Comparison of ENCODE assay signal across 7 cellular contexts in genomic region chr5:149268928-149269557, GRCh38. TPM values are rescaled to one million over a fixed set of nuclear protein-coding genes. Genes with fewer than 3 reads are reported as not detected.
A peak's percentile ranks its signal among the peaks of the same experiment; 100 is the strongest.
DNase-seq lines count a peak whose midpoint lies in the region; ATAC-seq, FAIRE-seq and TF ChIP-seq lines count a peak whose summit lies in the region.

No MANE protein-coding gene starts in this region.

- ATAC-seq in DND-41 (ENCODE audit: insufficient read depth, low read depth) (peak; percentile 77), K562 (peak; percentile 82), HepG2 (no peak), GM18498 (IDR thresholded peaks at IDR 0.05; ENCODE audit: unreplicated experiment) (no peak)

- TF ChIP-seq CTCF in DND-41 (IDR thresholded peaks at IDR 0.05; ENCODE audit: borderline replicate concordance, extremely low read depth, low read length, poor library complexity, severe bottlenecking), result peak; percentile 78
- peak; percentile 62 to 83 (median 72); a peak in 5 of 6 replicates for TF ChIP-seq CTCF in K562 (IDR thresholded peaks at IDR 0.05 in 2 of 3, conservative IDR thresholded peaks at IDR 0.05 in 1 of 3; ENCODE audit: insufficient read depth in 2 of 3, low read depth in 1 of 3, low read length in 3 of 3)
- peak; percentile 71 for TF ChIP-seq CTCF in HepG2 (CRISPR knock-in tag; IDR thresholded peaks at IDR 0.05)

- H3K79me2 ChIP-seq in DND-41 (ENCODE audit: insufficient read depth, low read length) (no peaks in the 10 kb centered on the region), K562 (ENCODE audit: control insufficient read depth, insufficient read depth, low read length) (no peaks in the 10 kb centered on the region), HepG2 (ENCODE audit: insufficient read depth, low read length) (no peaks in the 10 kb centered on the region)

- H3K36me3 ChIP-seq in DND-41 (ENCODE audit: insufficient read depth, low read length) (no peaks in the 10 kb centered on the region), K562 (ENCODE audit: control insufficient read depth, insufficient read depth, low read length) (no peaks in the 10 kb centered on the region), HepG2 (replicated peaks in 1 of 2; ENCODE audit: control insufficient read depth in 1 of 2, insufficient read depth in 2 of 2, low read length in 2 of 2) (no peaks in the 10 kb centered on the region)

- in situ Hi-C loops in K562 (cut with MboI) (loop anchor here (5.0 to 25.0 kb wide), 2 partner anchors 532 to 832 kb away; no protein-coding TSS in a partner anchor), HepG2 (cut with HindIII; ENCODE audit: extremely low pct_ligation_motif_present, low pct_unique_long_range_greater_than_20kb) (loop anchor here (10.0 kb wide), 1 partner anchor 534 kb away; no protein-coding TSS in a partner anchor)

- WGBS in K562 (ENCODE audit: insufficient coverage, low coverage, missing lambda C conversion rate), result 2% methylated on average over 6 of the region's 6 CpGs
- WGBS in HepG2 (ENCODE audit: low lambda C conversion rate), result 26% methylated on average over 6 of the region's 6 CpGs

- TF ChIP-seq EP300 in K562 (IDR thresholded peaks at IDR 0.05; ENCODE audit: low read length) (no peak), HepG2 (IDR thresholded peaks at IDR 0.05; ENCODE audit: low read depth in 2 of 2, low read length in 2 of 2) (no peak), HepG2 (CRISPR knock-in tag; IDR thresholded peaks at IDR 0.05; ENCODE audit: borderline replicate concordance) (no peak)

- CTCF ChIA-PET in K562 (lab: Yijun Ruan, JAX; ENCODE audit: low intra/inter-chr PET ratio), result interaction anchor here (0.6 to 1.4 kb wide), 8 partner anchors 111 to 825 kb away, joined by 3 to 10 read pairs (median 4); partner anchors contain the start of gene ABLIM3
- CTCF ChIA-PET in HepG2 (lab: Yijun Ruan, JAX; ENCODE audit: low intra/inter-chr PET ratio, low total read pairs), result interaction anchor here (0.9 to 1.8 kb wide), 5 partner anchors 128 to 535 kb away, joined by 3 to 7 read pairs (median 4); partner anchors contain the start of gene ABLIM3

- BruUV-seq in K562 (replicated peaks; lab: Mats Ljungman, UMichigan), result no TSS peak
- BruUV-seq in HepG2 (replicated peaks; lab: Mats Ljungman, UMichigan), result no TSS peak

- H3K27me3 ChIP-seq in DND-41 (ENCODE audit: insufficient read depth, low read length, poor library complexity) (no peaks in the 10 kb centered on the region), K562 (ENCODE audit: control insufficient read depth in 2 of 2, insufficient read depth in 2 of 2, low read length in 2 of 2) (peaks cover 12 to 48% of the 10 kb centered on the region in 2 experiments; a peak in 3 of 5 replicates), HepG2 (ENCODE audit: control insufficient read depth in 1 of 2, insufficient read depth in 2 of 2, low read length in 2 of 2) (peaks cover 7 to 23% of the 10 kb centered on the region in 2 experiments)

- FAIRE-seq in K562 (lab: Jason Lieb, UNC) (peak; percentile 92), HepG2 (lab: Jason Lieb, UNC) (peak; percentile 87)

- H3K9ac ChIP-seq in DND-41 (ENCODE audit: low read depth, low read length) (no peak overlapping the region), K562 (ENCODE audit: insufficient read depth in 1 of 2, low read depth in 2 of 2, low read length in 2 of 2) (no peak overlapping the region), HepG2 (ENCODE audit: insufficient read depth, low read depth, low read length) (no peak overlapping the region)

- no peak overlapping the region for H3K27ac ChIP-seq in DND-41 (ENCODE audit: low read length)
- no peak overlapping the region for H3K27ac ChIP-seq in K562 (ENCODE audit: extremely low read depth, low read depth, low read length)
- H3K27ac ChIP-seq in HepG2 (ENCODE audit: extremely low read length, insufficient read depth, low read length), result no peak overlapping the region

- H4K20me1 ChIP-seq in DND-41 (ENCODE audit: insufficient read depth, low read length), result no peaks in the 10 kb centered on the region
- H4K20me1 ChIP-seq in K562 (replicated peaks; ENCODE audit: control insufficient read depth, insufficient read depth, low read length), result no peaks in the 10 kb centered on the region
- no peaks in the 10 kb centered on the region for H4K20me1 ChIP-seq in HepG2 (ENCODE audit: insufficient read depth, low read length)

- intact Hi-C loops in K562 (cut with micrococcal nuclease), result loop anchor here (1.0 to 10.0 kb wide), 4 partner anchors 128 to 536 kb away; partner anchors contain the start of gene ABLIM3
- intact Hi-C loops in HepG2 (cut with micrococcal nuclease; ENCODE audit: unreplicated experiment), result loop anchor here (5.0 to 10.0 kb wide), 3 partner anchors 127 to 537 kb away; partner anchors contain the start of genes ABLIM3 and ADRB2

- no peaks in the 10 kb centered on the region for H3K9me1 ChIP-seq in K562 (ENCODE audit: control insufficient read depth, insufficient read depth, low read length)

- H2AFZ ChIP-seq in DND-41 (ENCODE audit: low read depth, low read length), result no peak overlapping the region
- H2AFZ ChIP-seq in K562 (ENCODE audit: low read depth, low read length), result no peak overlapping the region
- H2AFZ ChIP-seq in HepG2 (ENCODE audit: low read length), result no peak overlapping the region

- DNase-seq in DND-41, result no peak
- peak; percentile 69 for DNase-seq in H4 (ENCODE audit: low spot score)
- DNase-seq in NCI-H226, result peak; percentile 47
- DNase-seq in K562 (ENCODE audit: extremely low read depth in 1 of 4, low spot score in 3 of 4), result peak; percentile 69 to 77 (median 74)
- peak; percentile 49 for DNase-seq in HepG2 (ENCODE audit: low spot score)
- no peak for DNase-seq in UCSD-AML1 (lab: John Stamatoyannopoulos, UW; ENCODE audit: unreplicated experiment)

- H3K4me3 ChIP-seq in DND-41 (ENCODE audit: low read depth in 1 of 2, low read length in 2 of 2) (no peak overlapping the region), K562 (no peak overlapping the region), HepG2 (replicated peaks in 1 of 3; ENCODE audit: insufficient read depth in 1 of 3, low read depth in 2 of 3, low read length in 3 of 3) (no peak overlapping the region)

- H3K9me3 ChIP-seq in DND-41 (ENCODE audit: insufficient read depth, low read length, severe bottlenecking) (peaks cover 9% of the 10 kb centered on the region), K562 (replicated peaks; ENCODE audit: control insufficient read depth, insufficient read depth, low read depth, low read length) (peaks cover 4% of the 10 kb centered on the region; the same call in 1 of the 2 replicates), HepG2 (ENCODE audit: low read length) (peaks cover 13% of the 10 kb centered on the region)

- no peaks in the 10 kb centered on the region for H3K4me1 ChIP-seq in DND-41 (ENCODE audit: insufficient read depth, low read length)
- peaks cover 0 to 12% of the 10 kb centered on the region in 2 experiments; a peak in 2 of 5 replicates for H3K4me1 ChIP-seq in K562 (replicated peaks in 1 of 2; ENCODE audit: control insufficient read depth in 2 of 2, insufficient read depth in 2 of 2, low read length in 2 of 2)
- H3K4me1 ChIP-seq in HepG2 (ENCODE audit: insufficient read depth, low read length), result peaks cover 29% of the 10 kb centered on the region

- no peak overlapping the region for H3K4me2 ChIP-seq in DND-41 (ENCODE audit: insufficient read depth, low read length)
- no peak overlapping the region for H3K4me2 ChIP-seq in K562 (ENCODE audit: insufficient read depth, low read length)
- no peak overlapping the region for H3K4me2 ChIP-seq in HepG2 (ENCODE audit: low read depth, low read length)

- peak; percentile 81 to 85 for TF ChIP-seq RAD21 in K562 (CRISPR knock-in tag; conservative IDR thresholded peaks at IDR 0.05 in 1 of 2, IDR thresholded peaks at IDR 0.05 in 1 of 2)
- TF ChIP-seq RAD21 in HepG2 (CRISPR knock-in tag; IDR thresholded peaks at IDR 0.05), result no peak

- TF ChIP-seq POLR2A in K562 (conservative IDR thresholded peaks at IDR 0.05) (no peak), HepG2 (IDR thresholded peaks at IDR 0.05; ENCODE audit: insufficient read depth in 1 of 2, low read depth in 2 of 2, low read length in 2 of 2) (no peak)

- POLR2A ChIA-PET in K562 (lab: Yijun Ruan, JAX), result no interaction called here
- POLR2A ChIA-PET in HepG2 (lab: Yijun Ruan, JAX), result no interaction called here

RNA-seq across cellular contexts. Expression of gene AFAP1L1, which starts 2.6 kb away (rescaled TPM):
- total RNA-seq in H4 (2014; rRNA removed; shearing (Covaris generic)), result 2.0 and 3.2 TPM in 2 replicates
- total RNA-seq in K562 (2011; cell fraction: chromatin; rRNA removed; ENCODE audit: low replicate concordance), result not detected in 2 replicates
- total RNA-seq in K562 (2011; cell fraction: nucleolus; rRNA removed), result under 0.01 TPM in 1 of 2 replicates, not detected in the other
- 0.07 TPM in 1 of 2 replicates, not detected in the other for total RNA-seq in K562 (2011; cell fraction: nucleoplasm; rRNA removed)
- 0.12 TPM in 1 of 2 replicates, not detected in the other for total RNA-seq in K562 (2014; rRNA removed)
- total RNA-seq in K562 (2014; rRNA removed; fragmentation: Illumina TruSeq; extraction: Trizol), result 0.48 TPM in 1 of 2 replicates, not detected in the other
- total RNA-seq in K562 (2015; rRNA removed; fragmentation: Illumina TruSeq; extraction: Trizol), result 0.04 TPM in 1 of 2 replicates, not detected in the other
- 0.07 and 0.13 TPM in 2 replicates for total RNA-seq in K562 (2021)
- polyA plus RNA-seq in K562 (2011; rRNA removed), result 0.04 TPM in 1 of 2 replicates, not detected in the other
- 0.01 TPM in 2 replicates for polyA plus RNA-seq in K562 (2011; cell fraction: cytosol; rRNA removed)
- polyA plus RNA-seq in K562 (2011; cell fraction: nucleus; rRNA removed), result not detected in 2 replicates
- polyA plus RNA-seq in K562 (2012), result 0.07 and 0.10 TPM in 2 replicates
- polyA plus RNA-seq in K562 (2014; fragmentation: Illumina TruSeq; extraction: Trizol), result 0.03 and 0.10 TPM in 2 replicates
- polyA plus RNA-seq in K562 (2014; fragmentation: Nextera tagmentation; extraction: Ambion mirVana), result under 1 TPM; 0.01 to 0.03 TPM
- polyA plus RNA-seq in K562 (2014; rRNA removed), result 0.12 TPM in 1 of 2 replicates, not detected in the other
- not detected in 2 replicates for polyA minus RNA-seq in K562 (2011; rRNA and poly(A)+ RNA removed)
- polyA minus RNA-seq in K562 (2011; cell fraction: cytosol; rRNA and poly(A)+ RNA removed), result not detected in 2 replicates
- not detected in 2 replicates for polyA minus RNA-seq in K562 (2011; cell fraction: nucleus; rRNA and poly(A)+ RNA removed)
- 0.38 and 0.66 TPM in 2 replicates for total RNA-seq in HepG2 (2016; rRNA removed; fragmentation: Illumina TruSeq; extraction: Trizol)
- total RNA-seq in HepG2 (2016; cell fraction: cytosol; rRNA removed; fragmentation: Illumina TruSeq; extraction: Trizol; ENCODE audit: low read depth), result not detected in 2 replicates
- 0.41 and 0.86 TPM in 2 replicates for total RNA-seq in HepG2 (2016; cell fraction: insoluble cytoplasmic fraction; rRNA removed; fragmentation: Illumina TruSeq; extraction: Trizol)
- total RNA-seq in HepG2 (2016; cell fraction: membrane; rRNA removed; fragmentation: Illumina TruSeq; extraction: Trizol), result 0.22 and 0.34 TPM in 2 replicates
- total RNA-seq in HepG2 (2016; cell fraction: nucleus; rRNA removed; fragmentation: Illumina TruSeq; extraction: Trizol), result 0.25 and 0.40 TPM in 2 replicates
- 0.67 and 1.0 TPM in 2 replicates for polyA plus RNA-seq in HepG2 (2011; rRNA removed)
- 0.63 and 0.81 TPM in 2 replicates for polyA plus RNA-seq in HepG2 (2011; cell fraction: cytosol; rRNA removed)
- 0.59 and 0.85 TPM in 2 replicates for polyA plus RNA-seq in HepG2 (2011; cell fraction: nucleus; rRNA removed)
- 1.0 and 1.6 TPM in 2 replicates for polyA plus RNA-seq in HepG2 (2012)
- 0.14 and 0.25 TPM in 2 replicates for polyA plus RNA-seq in HepG2 (2016; cell fraction: cytosol; fragmentation: Illumina TruSeq; extraction: Trizol; ENCODE audit: low read depth)
- 0.37 and 0.84 TPM in 2 replicates for polyA plus RNA-seq in HepG2 (2016; cell fraction: insoluble cytoplasmic fraction; fragmentation: Illumina TruSeq; extraction: Trizol; ENCODE audit: low read depth)
- 0.24 and 0.26 TPM in 2 replicates for polyA plus RNA-seq in HepG2 (2016; cell fraction: membrane; fragmentation: Illumina TruSeq; extraction: Trizol; ENCODE audit: low read depth)
- 0.23 and 0.61 TPM in 2 replicates for polyA plus RNA-seq in HepG2 (2016; cell fraction: nucleus; fragmentation: Illumina TruSeq; extraction: Trizol; ENCODE audit: insufficient read depth, low read depth)
- 1.3 and 2.6 TPM in 2 replicates for polyA minus RNA-seq in HepG2 (2011; rRNA and poly(A)+ RNA removed; ENCODE audit: low replicate concordance)
- polyA minus RNA-seq in HepG2 (2011; cell fraction: cytosol; rRNA and poly(A)+ RNA removed), result 0.18 and 0.49 TPM in 2 replicates
- polyA minus RNA-seq in HepG2 (2011; cell fraction: nucleus; rRNA and poly(A)+ RNA removed), result 0.50 and 0.90 TPM in 2 replicates

Comparison
In these comparisons a context has a peak if more than half of its experiments do, and no peak if none do; other contexts are left out.
1. ATAC-seq: peak in DND-41 (single experiment) and K562 (single experiment); none in HepG2 (single experiment) and GM18498 (single experiment).
2. DNase-seq: peak in H4 (single experiment), NCI-H226 (single experiment), K562 (4 of 4) and HepG2 (single experiment); none in DND-41 (single experiment) and UCSD-AML1 (single experiment).
3. Peak in every context shown above with its lines, with median percentiles within 50 percentile points of each other: CTCF ChIP-seq.